9 cellular contexts compared by ENCODE assay signal in genomic region chr14:96038558-96038919, GRCh38. TPM values are rescaled to one million over a fixed set of nuclear protein-coding genes. Genes with fewer than 3 reads are reported as not detected.
DNase-seq lines count a peak whose midpoint lies in the region; ATAC-seq, FAIRE-seq and TF ChIP-seq lines count a peak whose summit lies in the region.
"Had no signal": no experiment of that assay in that cellular context is flagged by ENCODE, and none has a peak within 500 bp of the region (broad histone marks: within the 10 kb centered on the region; RNA-seq: fewer than 3 reads in every experiment).

No MANE protein-coding gene starts in this region.

- 30 to 34% methylated on average over 10 of the region's 10 CpGs for WGBS in ectodermal cell, 2 experiments
- WGBS in pancreas, 2 donors, result 12 to 18% methylated on average over 10 of the region's 10 CpGs

- TF ChIP-seq CTCF in pancreas (IDR thresholded peaks at IDR 0.05), result no peak

- H3K9me3 ChIP-seq in MG63 (no peaks in the 10 kb centered on the region), ectodermal cell (ENCODE audit: control insufficient read depth, low read length) (no peaks in the 10 kb centered on the region), pancreas (no peaks in the 10 kb centered on the region)

- ATAC-seq in pancreas (peak; percentile 5 to 28 (median 8)), HG02981 (IDR thresholded peaks at IDR 0.05; ENCODE audit: unreplicated experiment) (no peak), HG03342 (IDR thresholded peaks at IDR 0.05; ENCODE audit: unreplicated experiment) (no peak)

- H3K27ac ChIP-seq in ectodermal cell (ENCODE audit: insufficient read depth, low read depth, low read length, poor library complexity, severe bottlenecking) (no peak overlapping the region), pancreas (no peak overlapping the region)

- H3K36me3 ChIP-seq in MG63 (no peaks in the 10 kb centered on the region), ectodermal cell (ENCODE audit: control insufficient read depth, insufficient read depth, low read length) (no peaks in the 10 kb centered on the region), pancreas (no peaks in the 10 kb centered on the region)

- intact Hi-C loops in pancreas (cut with DNase I), result no loop called here

- no peak for FAIRE-seq in pancreas (lab: Jason Lieb, UNC)
- FAIRE-seq: K562 had no signal

- DNase-seq in DMS53 treated with DMSO at 0.1 percent for 48 hours (lab: John Stamatoyannopoulos, UW; ENCODE audit: unreplicated experiment) (peak; percentile 33), MG63 (no peak), pancreas (no peak), superior temporal gyrus (ENCODE audit: extremely low spot score) (no peak), D341Med (ENCODE audit: low spot score) (no peak)

- H3K4me1 ChIP-seq in ectodermal cell (ENCODE audit: control insufficient read depth, insufficient read depth, low read length) (no peaks in the 10 kb centered on the region), pancreas (no peaks in the 10 kb centered on the region)

- H3K27me3 ChIP-seq in MG63 (no peaks in the 10 kb centered on the region), ectodermal cell (ENCODE audit: control insufficient read depth, insufficient read depth, low read length, poor library complexity, severe bottlenecking) (peaks cover 33% of the 10 kb centered on the region), pancreas (no peaks in the 10 kb centered on the region)

- peak overlapping the region; percentile 65 for H3K4me3 ChIP-seq in MG63
- peak overlapping the region; percentile 58 for H3K4me3 ChIP-seq in ectodermal cell (ENCODE audit: insufficient read depth, low read depth, low read length)
- peak overlapping the region in 3 of 4 donors; percentile 54 to 85 (median 73) for H3K4me3 ChIP-seq in pancreas
- H3K4me3 ChIP-seq: K562 had no signal

RNA-seq across cellular contexts. Expression of gene C14orf132, which starts 0.6 kb away (rescaled TPM):
- 3.8 and 5.3 TPM in 2 replicates for total RNA-seq in MG63 (2014; rRNA removed; shearing (Covaris generic); ENCODE audit: low replicate concordance)
- 21.7 TPM for polyA plus RNA-seq in ectodermal cell (2013, experiment 1 of 4)
- polyA plus RNA-seq in ectodermal cell (2013, experiment 2 of 4), result 18.8 TPM
- 17.0 TPM for polyA plus RNA-seq in ectodermal cell (2013, experiment 3 of 4)
- polyA plus RNA-seq in ectodermal cell (2013, experiment 4 of 4), result 19.4 TPM
- 1 to 10 TPM; 1.5 to 6.7 (median 3.4) TPM for total RNA-seq in pancreas
- 10 to 100 TPM in 1 of 2 donors, 1 to 10 TPM in 1; 3.5 to 11.7 TPM for polyA plus RNA-seq in pancreas
- total RNA-seq: K562 had no signal
- polyA plus RNA-seq: K562 had no signal

Comparison
In these comparisons a context has a peak if more than half of its experiments do, and no peak if none do; other contexts are left out.
1. ATAC-seq: peak in pancreas (4 of 4); none in HG02981 (single experiment) and HG03342 (single experiment).
2. Peak in every context shown above with its lines, with median percentiles within 50 percentile points of each other: H3K4me3 ChIP-seq.